Comparison of ENCODE assay signal across 9 cellular contexts in genomic region chr10:104351067-104351681, GRCh38. TPM values are rescaled to one million over a fixed set of nuclear protein-coding genes. Genes with fewer than 3 reads are reported as not detected.
A peak's percentile ranks its signal among the peaks of the same experiment; 100 is the strongest.
DNase-seq lines count a peak whose midpoint lies in the region; ATAC-seq and TF ChIP-seq lines count a peak whose summit lies in the region.
"Had no signal": no experiment of that assay in that cellular context is flagged by ENCODE, and none has a peak within 500 bp of the region (broad histone marks: within the 10 kb centered on the region; RNA-seq: fewer than 3 reads in every experiment).

No MANE protein-coding gene starts in this region.

- peak; percentile 47 to 64 for ATAC-seq in activated T-cell treated with anti-CD3 and anti-CD28 coated beads, Interleukin-2, amount 50 U/mL, for 4 hours
- ATAC-seq in psoas muscle = no peak

- TF ChIP-seq CTCF in PC-9 (conservative IDR thresholded peaks at IDR 0.05) (no peak), psoas muscle (IDR thresholded peaks at IDR 0.05) (no peak), SK-N-SH (IDR thresholded peaks at IDR 0.05) (no peak)

- H3K27me3 ChIP-seq in PC-9 (ENCODE audit: insufficient read depth, low read depth) (peaks cover 3% of the 10 kb centered on the region; the same call in 1 of the 2 replicates), esophagus (ENCODE audit: control insufficient read depth in 1 of 2, insufficient read depth in 2 of 2, low read length in 2 of 2) (no peaks in the 10 kb centered on the region), psoas muscle (ENCODE audit: insufficient read depth in 3 of 3, low read length in 2 of 3) (peaks cover 0 to 6% (median 0%) of the 10 kb centered on the region in 3 donors), SK-N-SH (ENCODE audit: insufficient read depth) (no peaks in the 10 kb centered on the region)

- no peaks in the 10 kb centered on the region for H4K20me1 ChIP-seq in PC-9 (ENCODE audit: insufficient read depth)
- no peaks in the 10 kb centered on the region for H4K20me1 ChIP-seq in SK-N-SH (ENCODE audit: insufficient read depth)

- H2AFZ ChIP-seq in PC-9 (no peak overlapping the region), SK-N-SH (ENCODE audit: low read depth) (no peak overlapping the region)

- no peaks in the 10 kb centered on the region for H3K27me3 Mint-ChIP-seq in activated T-cell treated with anti-CD3 and anti-CD28 coated beads, Interleukin-2, amount 50 U/mL, for 4 hours (ENCODE audit: low read depth)
- no peaks in the 10 kb centered on the region for H3K27me3 Mint-ChIP-seq in stimulated activated naive CD8-positive, alpha-beta T cell treated with anti-CD3 and anti-CD28 coated beads, Interleukin-15, Interleukin-2, amounts not matched to agents 100 ng/mL and 50 ng/mL, for 24 hours

- no peak overlapping the region for H3K9ac ChIP-seq in SK-N-SH

- 20 to 26% methylated on average over 1 of the region's 1 CpG for WGBS in esophagus, 2 donors
- 71 to 78% (median 77%) methylated on average over 1 of the region's 1 CpG for WGBS in psoas muscle, 3 donors
- 37% methylated on average over 1 of the region's 1 CpG for WGBS in SK-N-SH (ENCODE audit: low lambda C conversion rate)

- peak overlapping the region; percentile 91 for H3K27ac Mint-ChIP-seq in stimulated activated naive CD8-positive, alpha-beta T cell treated with anti-CD3 and anti-CD28 coated beads, Interleukin-15, Interleukin-2, amounts not matched to agents 100 ng/mL and 50 ng/mL, for 24 hours

- no peak overlapping the region for H3K4me3 ChIP-seq in PC-9
- no peak overlapping the region for H3K4me3 ChIP-seq in esophagus (ENCODE audit: low read depth in 1 of 2, low read length in 2 of 2)
- no peak overlapping the region for H3K4me3 ChIP-seq in psoas muscle
- no peak overlapping the region for H3K4me3 ChIP-seq in SK-N-SH (ENCODE audit: low read depth in 2 of 2, low read length in 1 of 2)

- H3K9me2 ChIP-seq in PC-9 (ENCODE audit: insufficient read depth) (no peaks in the 10 kb centered on the region), SK-N-SH (no peaks in the 10 kb centered on the region)

- no peaks in the 10 kb centered on the region for H3K9me3 Mint-ChIP-seq in activated T-cell treated with anti-CD3 and anti-CD28 coated beads, Interleukin-2, amount 50 U/mL, for 4 hours
- no peaks in the 10 kb centered on the region for H3K9me3 Mint-ChIP-seq in stimulated activated naive CD8-positive, alpha-beta T cell treated with anti-CD3 and anti-CD28 coated beads, Interleukin-15, Interleukin-2, amounts not matched to agents 100 ng/mL and 50 ng/mL, for 24 hours

- TF ChIP-seq RAD21 in SK-N-SH (IDR thresholded peaks at IDR 0.05; ENCODE audit: low read length) = no peak

- H3K36me3 ChIP-seq in PC-9 (ENCODE audit: low read depth) (no peaks in the 10 kb centered on the region), esophagus (ENCODE audit: control insufficient read depth in 2 of 2, insufficient read depth in 2 of 2, low read length in 1 of 2) (no peaks in the 10 kb centered on the region), psoas muscle (ENCODE audit: insufficient read depth in 1 of 2, low read depth in 1 of 2) (no peaks in the 10 kb centered on the region), SK-N-SH (replicated peaks in 1 of 2; ENCODE audit: control insufficient read depth in 1 of 2, insufficient read depth in 2 of 2, low read length in 1 of 2) (no peaks in the 10 kb centered on the region)

- no peaks in the 10 kb centered on the region for H3K36me3 Mint-ChIP-seq in activated T-cell treated with anti-CD3 and anti-CD28 coated beads, Interleukin-2, amount 50 U/mL, for 4 hours (ENCODE audit: insufficient read depth)
- no peaks in the 10 kb centered on the region for H3K36me3 Mint-ChIP-seq in stimulated activated naive CD8-positive, alpha-beta T cell treated with anti-CD3 and anti-CD28 coated beads, Interleukin-15, Interleukin-2, amounts not matched to agents 100 ng/mL and 50 ng/mL, for 24 hours (ENCODE audit: low read depth)

- H3K4me1 Mint-ChIP-seq in activated T-cell treated with anti-CD3 and anti-CD28 coated beads, Interleukin-2, amount 50 U/mL, for 4 hours (ENCODE audit: low read depth) = peaks cover 4% of the 10 kb centered on the region
- peaks cover 3% of the 10 kb centered on the region for H3K4me1 Mint-ChIP-seq in stimulated activated naive CD8-positive, alpha-beta T cell treated with anti-CD3 and anti-CD28 coated beads, Interleukin-15, Interleukin-2, amounts not matched to agents 100 ng/mL and 50 ng/mL, for 24 hours (ENCODE audit: low read depth)

- intact Hi-C loops in PC-9 (cut with micrococcal nuclease; ENCODE audit: unreplicated experiment) (loop anchor here (2.0 to 5.0 kb wide), 2 partner anchors 306 to 464 kb away; no protein-coding TSS in a partner anchor), psoas muscle (cut with DNase I) (loop anchor here (1.0 to 5.0 kb wide), 2 partner anchors 46 to 59 kb away; no protein-coding TSS in a partner anchor)

- H3F3A ChIP-seq in PC-9 (ENCODE audit: insufficient read depth, low read depth) (peaks cover 9% of the 10 kb centered on the region; the same call in 1 of the 2 replicates), SK-N-SH (replicated peaks; ENCODE audit: insufficient read depth) (peaks cover 11% of the 10 kb centered on the region)

- peaks cover 30% of the 10 kb centered on the region for H3K4me1 ChIP-seq in PC-9 (replicated peaks; ENCODE audit: insufficient read depth)
- peaks cover 2 to 5% of the 10 kb centered on the region in 2 donors for H3K4me1 ChIP-seq in esophagus (ENCODE audit: control insufficient read depth in 2 of 2, insufficient read depth in 2 of 2, low read length in 1 of 2)
- H3K4me1 ChIP-seq in psoas muscle = peaks cover 17% of the 10 kb centered on the region
- H3K4me1 ChIP-seq in SK-N-SH (ENCODE audit: control insufficient read depth in 1 of 2, insufficient read depth in 2 of 2, low read depth in 1 of 2, low read length in 1 of 2) = peaks cover 5 to 13% of the 10 kb centered on the region in 2 experiments; a peak in 3 of 4 replicates

- H3K27ac ChIP-seq in PC-9 (peak overlapping the region; percentile 12; the same call in 1 of the 2 replicates), esophagus (ENCODE audit: low read depth in 2 of 2, low read length in 1 of 2) (peak overlapping the region; percentile 66 to 92), psoas muscle (no peak overlapping the region), SK-N-SH (ENCODE audit: low read depth in 2 of 2, low read length in 1 of 2) (peak overlapping the region in 1 of 2 experiments; percentile 22; a peak in 1 of 4 replicates)
- H3K27ac ChIP-seq: RWPE1 had no signal

- no peak for TF ChIP-seq EP300 in SK-N-SH (IDR thresholded peaks at IDR 0.05; ENCODE audit: borderline replicate concordance in 1 of 2, low read depth in 1 of 2, low read length in 1 of 2)

- H3K4me2 ChIP-seq in PC-9 = peak overlapping the region; percentile 13; the same call in 1 of the 2 replicates
- H3K4me2 ChIP-seq in SK-N-SH = no peak overlapping the region

- H3K79me2 ChIP-seq in PC-9 (ENCODE audit: low read depth) = no peaks in the 10 kb centered on the region
- H3K79me2 ChIP-seq in SK-N-SH (ENCODE audit: insufficient read depth) = no peaks in the 10 kb centered on the region

- DNase-seq in activated T-cell treated with anti-CD3 and anti-CD28 coated beads, Interleukin-2, amount 50 U/mL, for 4 hours = no peak
- no peak for DNase-seq in activated T-cell treated with anti-CD3 and anti-CD28 coated beads for 4 hours
- no peak for DNase-seq in PC-9
- DNase-seq in psoas muscle = no peak
- DNase-seq in RPMI8226 = no peak
- DNase-seq in SK-N-SH = no peak

- BruUV-seq in PC-9 (replicated peaks; lab: Mats Ljungman, UMichigan) = no TSS peak

- POLR2A ChIA-PET in PC-9 (lab: Charles Lee; ENCODE audit: unreplicated experiment) (interaction anchor here (0.5 kb wide), 1 partner anchor 14 kb away, joined by 5 read pairs; no protein-coding TSS in a partner anchor), SK-N-SH (lab: Yijun Ruan, JAX) (no interaction called here)

- CTCF ChIA-PET in PC-9 (lab: Charles Lee) (interaction anchor here (0.8 to 2.7 kb wide), 2 partner anchors 60 to 95 kb away, joined by 3 to 10 read pairs; no protein-coding TSS in a partner anchor), SK-N-SH (lab: Yijun Ruan, JAX) (interaction anchor here (0.8 to 7.0 kb wide), 22 partner anchors 13 to 271 kb away, joined by 3 to 229 read pairs (median 6); partner anchors contain the start of gene ITPRIP)

- H3K9me3 ChIP-seq in PC-9 (ENCODE audit: insufficient read depth, low read depth) (no peaks in the 10 kb centered on the region), esophagus (ENCODE audit: control insufficient read depth in 2 of 2, insufficient read depth in 1 of 2, low read depth in 1 of 2, low read length in 1 of 2) (no peaks in the 10 kb centered on the region), psoas muscle (no peaks in the 10 kb centered on the region), SK-N-SH (no peaks in the 10 kb centered on the region)

- peak overlapping the region; percentile 64 for H3K4me3 Mint-ChIP-seq in activated T-cell treated with anti-CD3 and anti-CD28 coated beads, Interleukin-2, amount 50 U/mL, for 4 hours
- H3K4me3 Mint-ChIP-seq in stimulated activated naive CD8-positive, alpha-beta T cell treated with anti-CD3 and anti-CD28 coated beads, Interleukin-15, Interleukin-2, amounts not matched to agents 100 ng/mL and 50 ng/mL, for 24 hours = no peak overlapping the region

TF ChIP-seq in SK-N-SH, 30 proteins besides CTCF, POLR2A, EP300 and RAD21 (continues in another document):
- no peak for TF ChIP-seq MAX (IDR thresholded peaks at IDR 0.05; ENCODE audit: low read depth)
- no peak for TF ChIP-seq NRF1 (IDR thresholded peaks at IDR 0.05; ENCODE audit: low read depth, low read length)
- no peak for TF ChIP-seq ELF1 (IDR thresholded peaks at IDR 0.05)

RNA-seq across cellular contexts. Expression of gene CFAP58, which starts 2.5 kb away (rescaled TPM):
- total RNA-seq in activated T-cell treated with anti-CD3 and anti-CD28 coated beads, Interleukin-2, amount 50 U/mL, for 4 hours = not detected
- 0.15 and 0.31 TPM in 2 replicates for total RNA-seq in PC-9 (2021)
- under 1 TPM; 0.11 to 0.14 TPM for polyA plus RNA-seq in esophagus
- under 1 TPM; 0.21 to 0.74 (median 0.56) TPM for total RNA-seq in psoas muscle
- 1 to 10 TPM in 1 of 3 donors, under 1 TPM in 2; 0.04 to 1.4 (median 0.07) TPM for polyA plus RNA-seq in psoas muscle
- 0.38 and 0.47 TPM in 2 replicates for polyA plus RNA-seq in SK-N-SH (2012; rRNA removed)
- polyA plus RNA-seq in SK-N-SH (2012; cell fraction: cytosol; rRNA removed) = 0.52 and 0.86 TPM in 2 replicates
- polyA plus RNA-seq in SK-N-SH (2012; cell fraction: nucleus; rRNA removed) = 0.29 and 0.95 TPM in 2 replicates

RNA-seq across cellular contexts. Expression of gene ITPRIP, which starts 12.9 kb away (rescaled TPM):
- total RNA-seq in activated T-cell treated with anti-CD3 and anti-CD28 coated beads, Interleukin-2, amount 50 U/mL, for 4 hours = 10 to 100 TPM; 18.1 to 21.9 (median 19.5) TPM
- 6.7 and 8.5 TPM in 2 replicates for total RNA-seq in PC-9 (2021)
- polyA plus RNA-seq in esophagus = 10 to 100 TPM; 34.0 to 34.5 TPM
- total RNA-seq in psoas muscle = 10 to 100 TPM in 1 of 4 donors, 1 to 10 TPM in 3; 7.2 to 25.6 (median 8.6) TPM
- 100 to 1,000 TPM in 1 of 3 donors, 10 to 100 TPM in 1, 1 to 10 TPM in 1; 6.2 to 118 (median 12.3) TPM for polyA plus RNA-seq in psoas muscle
- polyA plus RNA-seq in SK-N-SH (2012; rRNA removed) = 20.2 and 22.1 TPM in 2 replicates
- 10.5 and 13.0 TPM in 2 replicates for polyA plus RNA-seq in SK-N-SH (2012; cell fraction: cytosol; rRNA removed)
- 23.3 and 31.4 TPM in 2 replicates for polyA plus RNA-seq in SK-N-SH (2012; cell fraction: nucleus; rRNA removed)

Comparison
In these comparisons a context has a peak if more than half of its experiments do, and no peak if none do; other contexts are left out.
1. ATAC-seq: peak in activated T-cell treated with anti-CD3 and anti-CD28 coated beads, Interleukin-2, amount 50 U/mL, for 4 hours (2 of 2); none in psoas muscle (0 of 4).